32 cellular contexts compared by ENCODE assay signal in the genomic region with DNA sequence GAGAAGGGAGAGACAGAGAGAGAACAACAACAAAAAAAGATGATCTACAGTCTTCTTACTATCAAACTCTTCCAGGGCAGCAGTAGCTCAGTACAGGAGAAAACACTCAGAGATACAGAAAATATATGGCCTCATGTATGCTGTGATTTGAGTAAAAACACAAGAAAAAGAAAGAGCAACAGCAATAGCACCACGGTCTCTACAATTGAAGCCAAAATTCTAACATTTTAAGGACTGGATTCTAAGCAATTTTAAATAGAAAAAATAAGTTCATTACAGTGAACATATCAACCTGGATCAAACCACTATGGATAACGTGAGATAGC. TPM values are rescaled to one million over a fixed set of nuclear protein-coding genes. Genes with fewer than 3 reads are reported as not detected.
DNase-seq lines count a peak whose midpoint lies in the region; ATAC-seq, FAIRE-seq and TF ChIP-seq lines count a peak whose summit lies in the region.
"Had no signal": no experiment of that assay in that cellular context is flagged by ENCODE, and none has a peak within 500 bp of the region (broad histone marks: within the 10 kb centered on the region; RNA-seq: fewer than 3 reads in every experiment).

No MANE protein-coding gene starts in this region.

- peaks cover 13% of the 10 kb centered on the region for H3K4me1 Mint-ChIP-seq in activated T-cell treated with anti-CD3 and anti-CD28 coated beads, Interleukin-2, amount 50 U/mL, for 72 hours (ENCODE audit: low read depth)
- peaks cover 17% of the 10 kb centered on the region for H3K4me1 Mint-ChIP-seq in CD14-positive monocyte
- H3K4me1 Mint-ChIP-seq: activated T-helper 17 cell treated with anti-CD3 and anti-CD28 coated beads, Interleukin-2, amount 50 U/mL, for 72 hours had no signal

- no peak overlapping the region for H3K9ac ChIP-seq in neuronal stem cell (ENCODE audit: low read depth, low read length, poor library complexity)
- H3K9ac ChIP-seq: BLaER1 treated with 17β-estradiol and CSF1 and Interleukin-3, amounts not matched to agents 10 nM and 100 nM had no signal

- H3K27me3 ChIP-seq in neuronal stem cell (ENCODE audit: control insufficient read depth in 3 of 3, insufficient read depth in 3 of 3, low read depth in 1 of 3, low read length in 3 of 3), result no peaks in the 10 kb centered on the region
- H3K27me3 ChIP-seq: BLaER1 treated with 17β-estradiol and CSF1 and Interleukin-3, amounts not matched to agents 10 nM and 100 nM; MG63; upper lobe of left lung had no signal

- H2AFZ ChIP-seq in neuronal stem cell (ENCODE audit: low read length), result peak overlapping the region; percentile 30

- no peaks in the 10 kb centered on the region for H3K79me1 ChIP-seq in neuronal stem cell (ENCODE audit: low read depth, low read length)

- H3K36me3 Mint-ChIP-seq in activated T-cell treated with anti-CD3 and anti-CD28 coated beads, Interleukin-2, amount 50 U/mL, for 72 hours (ENCODE audit: insufficient read depth in 2 of 2), result no peaks in the 10 kb centered on the region
- no peaks in the 10 kb centered on the region for H3K36me3 Mint-ChIP-seq in CD14-positive monocyte
- H3K36me3 Mint-ChIP-seq: activated CD4-positive, alpha-beta memory T cell treated with anti-CD3 and anti-CD28 coated beads for 36 hours; naive thymus-derived CD4-positive, alpha-beta T cell had no signal

- no peaks in the 10 kb centered on the region for H3K27me3 Mint-ChIP-seq in activated T-cell treated with anti-CD3 and anti-CD28 coated beads, Interleukin-2, amount 50 U/mL, for 72 hours (ENCODE audit: low read depth)
- H3K27me3 Mint-ChIP-seq in CD14-positive monocyte (ENCODE audit: low read depth in 3 of 3), result peaks cover 0 to 2% (median 0%) of the 10 kb centered on the region in 3 donors

- no peaks in the 10 kb centered on the region for H3K9me3 ChIP-seq in neuronal stem cell (replicated peaks in 1 of 2; ENCODE audit: control insufficient read depth in 2 of 2, insufficient read depth in 1 of 2, low read depth in 1 of 2, low read length in 2 of 2)
- H3K9me3 ChIP-seq: MG63, upper lobe of left lung had no signal

- H3K23ac ChIP-seq in neuronal stem cell (ENCODE audit: low read depth, low read length, poor library complexity), result no peak overlapping the region

- no peak overlapping the region for H3K14ac ChIP-seq in neuronal stem cell (ENCODE audit: low read length)

- H3K18ac ChIP-seq in neuronal stem cell (ENCODE audit: low read length), result no peak overlapping the region

- intact Hi-C loops in CD14-positive monocyte (cut with micrococcal nuclease) (no loop called here), left colon (cut with DNase I, micrococcal nuclease) (no loop called here)

- H3K4me1 ChIP-seq in neuronal stem cell (ENCODE audit: control insufficient read depth in 2 of 2, insufficient read depth in 1 of 2, low read depth in 1 of 2, low read length in 2 of 2), result no peaks in the 10 kb centered on the region
- H3K4me1 ChIP-seq: upper lobe of left lung had no signal

- no peak overlapping the region for H3K4me3 ChIP-seq in neuronal stem cell (ENCODE audit: low read length in 2 of 2)
- H3K4me3 ChIP-seq: BLaER1 treated with 17β-estradiol and CSF1 and Interleukin-3, amounts not matched to agents 10 nM and 100 nM; lung; MG63; upper lobe of left lung had no signal

- H3K4me2 ChIP-seq in neuronal stem cell (ENCODE audit: insufficient read depth, low read length, poor library complexity, severe bottlenecking), result no peak overlapping the region

- no peak overlapping the region for H2BK5ac ChIP-seq in neuronal stem cell (ENCODE audit: low read length)

- FAIRE-seq in urothelium cell line (lab: Jason Lieb, UNC), result no peak
- FAIRE-seq: frontal cortex, GM12891 had no signal

- no peak overlapping the region for H2BK15ac ChIP-seq in neuronal stem cell (ENCODE audit: low read length)

- no peak overlapping the region for H2BK120ac ChIP-seq in neuronal stem cell (ENCODE audit: low read depth, low read length)

- no peak overlapping the region for H2BK12ac ChIP-seq in neuronal stem cell (ENCODE audit: low read length)

- no peak overlapping the region for H4K8ac ChIP-seq in neuronal stem cell (ENCODE audit: low read depth, low read length)

- H3K27ac Mint-ChIP-seq in activated T-cell treated with anti-CD3 and anti-CD28 coated beads, Interleukin-2, amount 50 U/mL, for 72 hours, result peak overlapping the region; percentile 61
- no peak overlapping the region for H3K27ac Mint-ChIP-seq in CD14-positive monocyte
- H3K27ac Mint-ChIP-seq: activated CD4-positive, alpha-beta memory T cell treated with anti-CD3 and anti-CD28 coated beads for 36 hours; activated T-helper 17 cell treated with anti-CD3 and anti-CD28 coated beads, Interleukin-2, amount 50 U/mL, for 72 hours; naive thymus-derived CD4-positive, alpha-beta T cell had no signal

- H3K27ac ChIP-seq in neuronal stem cell (replicated peaks; ENCODE audit: low read length), result no peak overlapping the region
- H3K27ac ChIP-seq: 22Rv1; BLaER1 treated with 17β-estradiol and CSF1 and Interleukin-3, amounts not matched to agents 10 nM and 100 nM; HL-60; upper lobe of left lung had no signal

- H2AK5ac ChIP-seq in neuronal stem cell (ENCODE audit: low read depth, low read length), result no peak overlapping the region

- H3K4me3 Mint-ChIP-seq in activated T-cell treated with anti-CD3 and anti-CD28 coated beads, Interleukin-2, amount 50 U/mL, for 72 hours, result no peak overlapping the region
- no peak overlapping the region for H3K4me3 Mint-ChIP-seq in CD14-positive monocyte
- H3K4me3 Mint-ChIP-seq: activated CD4-positive, alpha-beta memory T cell treated with anti-CD3 and anti-CD28 coated beads for 36 hours; activated T-helper 17 cell treated with anti-CD3 and anti-CD28 coated beads, Interleukin-2, amount 50 U/mL, for 72 hours; naive thymus-derived CD4-positive, alpha-beta T cell had no signal

- H3K9me3 Mint-ChIP-seq in activated T-cell treated with anti-CD3 and anti-CD28 coated beads, Interleukin-2, amount 50 U/mL, for 72 hours, result no peaks in the 10 kb centered on the region
- peaks cover 0 to 5% (median 0%) of the 10 kb centered on the region in 7 donors for H3K9me3 Mint-ChIP-seq in CD14-positive monocyte
- H3K9me3 Mint-ChIP-seq: activated CD4-positive, alpha-beta memory T cell treated with anti-CD3 and anti-CD28 coated beads for 36 hours; activated T-helper 17 cell treated with anti-CD3 and anti-CD28 coated beads, Interleukin-2, amount 50 U/mL, for 72 hours; naive thymus-derived CD4-positive, alpha-beta T cell had no signal

- no peak for TF ChIP-seq CTCF in CD14-positive monocyte (IDR thresholded peaks at IDR 0.05)

- no peaks in the 10 kb centered on the region for H3K36me3 ChIP-seq in neuronal stem cell (replicated peaks in 1 of 2; ENCODE audit: control insufficient read depth in 2 of 2, insufficient read depth in 2 of 2, low read length in 2 of 2)
- H3K36me3 ChIP-seq: BLaER1 treated with 17β-estradiol and CSF1 and Interleukin-3, amounts not matched to agents 10 nM and 100 nM; MG63; upper lobe of left lung had no signal

- H3K4ac ChIP-seq in neuronal stem cell (ENCODE audit: low read length), result no peak overlapping the region

- WGBS in neuronal stem cell (ENCODE audit: extremely low coverage in 2 of 2, insufficient read length in 2 of 2, insufficient replicate concordance in 1 of 2), 2 donors, result no CpG with 5 or more reads among the region's 2 CpGs

- no peak for ATAC-seq in activated T-cell treated with anti-CD3 and anti-CD28 coated beads, Interleukin-2, amount 50 U/mL, for 72 hours (replicated peaks in 1 of 2)
- ATAC-seq in GM19467 (IDR thresholded peaks at IDR 0.05; ENCODE audit: unreplicated experiment) (peak; percentile 31), HG03457 (IDR thresholded peaks at IDR 0.05; ENCODE audit: unreplicated experiment) (peak; percentile 33), left colon (no peak)
- ATAC-seq: naive thymus-derived CD4-positive, alpha-beta T cell; Panc1 had no signal

- H4K91ac ChIP-seq in neuronal stem cell (ENCODE audit: low read depth, low read length, poor library complexity), result no peak overlapping the region

- no peak for DNase-seq in activated T-cell treated with anti-CD3 and anti-CD28 coated beads, Interleukin-2, amount 50 U/mL, for 72 hours
- DNase-seq in activated T-cell treated with anti-CD3 and anti-CD28 coated beads, Interleukin-2, amount 50 U/mL, for 48 hours, result no peak
- DNase-seq in neuronal stem cell (ENCODE audit: low spot score) (no peak), urothelium cell line (ENCODE audit: low spot score) (no peak), CD14-positive monocyte (ENCODE audit: low spot score) (no peak), left colon (no peak)
- DNase-seq: activated CD4-positive, alpha-beta memory T cell treated with anti-CD3 and anti-CD28 coated beads for 36 hours; activated CD4-positive, alpha-beta T cell treated with anti-CD3 and anti-CD28 coated beads for 1 hour; activated CD8-positive, alpha-beta memory T cell treated with anti-CD3 and anti-CD28 coated beads, Interleukin-2, amount 50 U/mL, for 48 hours; activated naive CD4-positive, alpha-beta T cell treated with anti-CD3 and anti-CD28 coated beads, Interleukin-2, amount 50 U/mL, for 16 hours; HCEC 1CT; KBM-7; kidney glomerular epithelial cell; MG63; naive thymus-derived CD4-positive, alpha-beta T cell; NCI-H2029; NCI-H524 treated with DMSO at 0.1 percent for 48 hours; nucleus accumbens; Right ventricle myocardium superior; stimulated activated CD4-positive, alpha-beta T cell treated with anti-CD3 and anti-CD28 coated beads, Interleukin-4, amount 100 ng/mL, for 24 hours; substantia nigra; upper lobe of left lung had no signal

RNA-seq across cellular contexts. Expression of a gene that starts 43.5 kb away (rescaled TPM):
- total RNA-seq in activated T-cell treated with anti-CD3 and anti-CD28 coated beads, Interleukin-2, amount 50 U/mL, for 72 hours, result 10 to 100 TPM; 19.4 to 22.0 TPM
- 20.9 TPM for polyA plus RNA-seq in neuronal stem cell (2013, experiment 1 of 2)
- 20.1 TPM for polyA plus RNA-seq in neuronal stem cell (2013, experiment 2 of 2)
- polyA plus RNA-seq in CD14-positive monocyte, result 1 to 10 TPM; 7.9 to 8.0 TPM
- 10 to 100 TPM; 20.3 to 21.4 TPM for total RNA-seq in left colon

Comparison
In these comparisons a context has a peak if more than half of its experiments do, and no peak if none do; other contexts are left out.
1. ATAC-seq: peak in GM19467 (single experiment) and HG03457 (single experiment); none in activated T-cell treated with anti-CD3 and anti-CD28 coated beads, Interleukin-2, amount 50 U/mL, for 72 hours (0 of 2) and left colon (single experiment).